In the genomic region with DNA sequence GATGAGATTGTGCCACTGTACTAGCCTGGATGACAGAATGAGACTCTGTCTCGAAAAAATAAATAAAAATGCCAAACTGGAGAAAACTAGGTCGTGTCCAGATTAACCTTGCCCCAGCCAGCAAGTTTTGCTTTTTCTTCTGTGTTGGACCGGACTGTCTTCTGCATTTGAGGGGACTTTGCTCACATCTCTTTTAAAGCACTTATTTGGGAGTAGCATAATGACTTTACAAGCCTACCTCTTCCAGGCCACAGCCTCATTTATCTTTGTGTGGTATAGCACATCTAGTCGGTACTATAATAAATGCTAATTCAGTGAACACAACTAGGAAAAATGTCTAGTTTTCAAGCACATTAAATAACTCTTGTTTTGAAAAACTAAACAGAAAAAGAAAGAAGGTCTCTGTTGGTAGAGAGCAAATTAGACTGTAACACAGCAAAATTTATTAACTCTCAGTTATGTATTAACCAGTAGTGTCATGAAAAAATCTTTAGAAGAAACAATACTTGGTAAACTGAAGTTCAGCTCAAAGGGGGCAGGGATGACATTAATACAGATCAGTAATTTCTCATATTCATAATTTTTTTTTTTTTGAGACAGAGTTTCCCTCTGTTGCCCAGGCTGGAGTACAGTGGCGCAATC, we compare ENCODE assay signal across 19 cellular contexts. TPM values are rescaled to one million over a fixed set of nuclear protein-coding genes. Genes with fewer than 3 reads are reported as not detected.
DNase-seq lines count a peak whose midpoint lies in the region; ATAC-seq, FAIRE-seq and TF ChIP-seq lines count a peak whose summit lies in the region.
"Had no signal": no experiment of that assay in that cellular context is flagged by ENCODE, and none has a peak within 500 bp of the region (broad histone marks: within the 10 kb centered on the region; RNA-seq: fewer than 3 reads in every experiment).

No MANE protein-coding gene starts in this region.

- H3K4me1 ChIP-seq in GM23338 (ENCODE audit: insufficient read depth) (no peaks in the 10 kb centered on the region), astrocyte (ENCODE audit: insufficient read depth, low read length) (peaks cover 13% of the 10 kb centered on the region), HepG2 (ENCODE audit: insufficient read depth, low read length) (peaks cover 10% of the 10 kb centered on the region), BE2C (no peaks in the 10 kb centered on the region)

- POLR2A ChIA-PET in HepG2 (lab: Yijun Ruan, JAX) = interaction anchor here (0.6 to 0.9 kb wide), 2 partner anchors 52 to 105 kb away, joined by 3 to 4 read pairs; partner anchors contain the start of genes SOCS4 and WDHD1

- H3K27ac ChIP-seq in GM23338 (ENCODE audit: low read depth) (peak overlapping the region; percentile 53; the same call in 1 of the 2 replicates), astrocyte (ENCODE audit: low read depth, low read length) (no peak overlapping the region), HepG2 (ENCODE audit: extremely low read length, insufficient read depth, low read length) (peak overlapping the region; percentile 4)
- H3K27ac ChIP-seq: BLaER1 treated with 17β-estradiol and CSF1 and Interleukin-3, amounts not matched to agents 10 nM and 100 nM had no signal

- H2AFZ ChIP-seq in GM23338 = no peak overlapping the region
- no peak overlapping the region for H2AFZ ChIP-seq in astrocyte (ENCODE audit: low read depth, low read length)
- H2AFZ ChIP-seq in HepG2 (ENCODE audit: low read length) = no peak overlapping the region

- in situ Hi-C loops in HepG2 (cut with HindIII; ENCODE audit: extremely low pct_ligation_motif_present, low pct_unique_long_range_greater_than_20kb) = no loop called here

- H3K4me2 ChIP-seq in GM23338 = no peak overlapping the region
- H3K4me2 ChIP-seq in astrocyte (ENCODE audit: low read length) = no peak overlapping the region
- no peak overlapping the region for H3K4me2 ChIP-seq in HepG2 (ENCODE audit: low read depth, low read length)

- no peak for TF ChIP-seq RAD21 in HepG2 (CRISPR knock-in tag; IDR thresholded peaks at IDR 0.05)

- no peak for TF ChIP-seq CTCF in GM23338 (conservative IDR thresholded peaks at IDR 0.05; ENCODE audit: low read depth in 2 of 2)
- TF ChIP-seq CTCF in astrocyte (IDR thresholded peaks at IDR 0.05; ENCODE audit: insufficient read depth, low read depth, low read length) = no peak
- TF ChIP-seq CTCF in HepG2 (CRISPR knock-in tag; IDR thresholded peaks at IDR 0.05) = no peak
- no peak for TF ChIP-seq CTCF in progenitor cell of endocrine pancreas (IDR thresholded peaks at IDR 0.05; ENCODE audit: unreplicated experiment)
- TF ChIP-seq CTCF in BE2C (IDR thresholded peaks at IDR 0.05; ENCODE audit: low read depth, low read length) = no peak

- H3K4me3 Mint-ChIP-seq in GM23338 (no peak overlapping the region), astrocyte (ENCODE audit: unreplicated experiment) (no peak overlapping the region), progenitor cell of endocrine pancreas (ENCODE audit: low read depth) (no peak overlapping the region)

- ATAC-seq in GM23338 (no peak), HepG2 (no peak)
- ATAC-seq: GM12878 had no signal

- peaks cover 18% of the 10 kb centered on the region; the same call in 1 of the 2 replicates for H3K36me3 ChIP-seq in GM23338 (ENCODE audit: insufficient read depth)
- H3K36me3 ChIP-seq in astrocyte (ENCODE audit: insufficient read depth, low read length) = peaks cover 2% of the 10 kb centered on the region
- H3K36me3 ChIP-seq in HepG2 (replicated peaks in 1 of 2; ENCODE audit: control insufficient read depth in 1 of 2, insufficient read depth in 2 of 2, low read length in 2 of 2) = peaks cover 0 to 13% of the 10 kb centered on the region in 2 experiments; a peak in 2 of 5 replicates
- H3K36me3 ChIP-seq in BE2C = peaks cover 20% of the 10 kb centered on the region

- no peaks in the 10 kb centered on the region for H3F3A ChIP-seq in GM23338 (replicated peaks; ENCODE audit: low read depth)

- no peaks in the 10 kb centered on the region for H3K9me3 ChIP-seq in astrocyte (ENCODE audit: insufficient read depth, low read depth, low read length)
- no peaks in the 10 kb centered on the region for H3K9me3 ChIP-seq in HepG2 (ENCODE audit: low read length)
- no peaks in the 10 kb centered on the region for H3K9me3 ChIP-seq in BE2C
- H3K9me3 ChIP-seq: MG63 had no signal

- FAIRE-seq in astrocyte (lab: Jason Lieb, UNC) = no peak
- no peak for FAIRE-seq in HepG2 (lab: Jason Lieb, UNC)
- FAIRE-seq: A204.1, GM12878, H1 had no signal

- H3K9ac ChIP-seq in astrocyte (ENCODE audit: low read length) = no peak overlapping the region
- H3K9ac ChIP-seq in HepG2 (ENCODE audit: insufficient read depth, low read depth, low read length) = no peak overlapping the region
- H3K9ac ChIP-seq: BLaER1 treated with 17β-estradiol and CSF1 and Interleukin-3, amounts not matched to agents 10 nM and 100 nM had no signal

- H3K9me3 Mint-ChIP-seq in GM23338 (no peaks in the 10 kb centered on the region; the same call in 2 of the 3 replicates), astrocyte (ENCODE audit: unreplicated experiment) (no peaks in the 10 kb centered on the region), progenitor cell of endocrine pancreas (ENCODE audit: low read depth) (no peaks in the 10 kb centered on the region)

- H3K27me3 ChIP-seq in GM23338 (ENCODE audit: insufficient read depth) (no peaks in the 10 kb centered on the region), astrocyte (ENCODE audit: insufficient read depth, low read length) (no peaks in the 10 kb centered on the region), HepG2 (ENCODE audit: control insufficient read depth in 1 of 2, insufficient read depth in 2 of 2, low read length in 2 of 2) (no peaks in the 10 kb centered on the region), BE2C (no peaks in the 10 kb centered on the region)
- H3K27me3 ChIP-seq: BLaER1 treated with 17β-estradiol and CSF1 and Interleukin-3, amounts not matched to agents 10 nM and 100 nM; MG63 had no signal

- H3K36me3 Mint-ChIP-seq in GM23338 (ENCODE audit: low read depth) (peaks cover 39% of the 10 kb centered on the region), astrocyte (ENCODE audit: low read depth, unreplicated experiment) (no peaks in the 10 kb centered on the region), progenitor cell of endocrine pancreas (ENCODE audit: insufficient read depth) (peaks cover 14% of the 10 kb centered on the region)

- no peak for TF ChIP-seq POLR2A in HepG2 (IDR thresholded peaks at IDR 0.05; ENCODE audit: insufficient read depth in 1 of 2, low read depth in 2 of 2, low read length in 2 of 2)

- H3K27ac Mint-ChIP-seq in GM23338 (no peak overlapping the region), astrocyte (ENCODE audit: unreplicated experiment) (no peak overlapping the region), progenitor cell of endocrine pancreas (peak overlapping the region; percentile 73)

- CTCF ChIA-PET in HepG2 (lab: Yijun Ruan, JAX; ENCODE audit: low intra/inter-chr PET ratio, low total read pairs) = no interaction called here

- H3K27me3 Mint-ChIP-seq in GM23338 (ENCODE audit: insufficient read depth, low read depth, poor library complexity) (peaks cover 6% of the 10 kb centered on the region), astrocyte (ENCODE audit: low read depth, unreplicated experiment) (no peaks in the 10 kb centered on the region), progenitor cell of endocrine pancreas (no peaks in the 10 kb centered on the region)

- no peak for TF ChIP-seq EP300 in HepG2 (IDR thresholded peaks at IDR 0.05; ENCODE audit: low read depth in 2 of 2, low read length in 2 of 2)
- no peak for TF ChIP-seq EP300 in HepG2 (CRISPR knock-in tag; IDR thresholded peaks at IDR 0.05; ENCODE audit: borderline replicate concordance)

- H3K79me2 ChIP-seq in GM23338 (replicated peaks; ENCODE audit: insufficient read depth) = peaks cover 19% of the 10 kb centered on the region
- H3K79me2 ChIP-seq in astrocyte (ENCODE audit: insufficient read depth, low read length) = no peaks in the 10 kb centered on the region
- H3K79me2 ChIP-seq in HepG2 (ENCODE audit: insufficient read depth, low read length) = no peaks in the 10 kb centered on the region

- intact Hi-C loops in HepG2 (cut with micrococcal nuclease; ENCODE audit: unreplicated experiment) = loop anchor here (10.0 kb wide), 1 partner anchor 70 kb away; the partner anchor contains the start of gene GCH1

- no TSS peak for BruUV-seq in HepG2 (replicated peaks; lab: Mats Ljungman, UMichigan)

- H3K4me1 Mint-ChIP-seq in GM23338 (no peaks in the 10 kb centered on the region), astrocyte (ENCODE audit: low read depth, unreplicated experiment) (peaks cover 3% of the 10 kb centered on the region), progenitor cell of endocrine pancreas (ENCODE audit: low read depth) (peaks cover 19% of the 10 kb centered on the region)

- 0 out of 2 replicates have a peak, but pooled peaks cover 3% of the 10 kb centered on the region for H4K20me1 ChIP-seq in GM23338 (replicated peaks; ENCODE audit: insufficient read depth)
- no peaks in the 10 kb centered on the region for H4K20me1 ChIP-seq in astrocyte (ENCODE audit: insufficient read depth, low read length)
- no peaks in the 10 kb centered on the region for H4K20me1 ChIP-seq in HepG2 (ENCODE audit: insufficient read depth, low read length)
- H4K20me1 ChIP-seq: BLaER1 treated with 17β-estradiol and CSF1 and Interleukin-3, amounts not matched to agents 10 nM and 100 nM had no signal

- H3K9me2 ChIP-seq in GM23338 (ENCODE audit: insufficient read depth) = no peaks in the 10 kb centered on the region

- 91% methylated on average over 4 of the region's 5 CpGs for WGBS in HepG2 (ENCODE audit: low lambda C conversion rate)

- DNase-seq in GM23338 (ENCODE audit: low spot score) = no peak
- DNase-seq in astrocyte (ENCODE audit: low read depth) = peak; percentile 26
- no peak for DNase-seq in HepG2 (ENCODE audit: low spot score)
- DNase-seq in progenitor cell of endocrine pancreas (ENCODE audit: low spot score, unreplicated experiment) = no peak
- no peak for DNase-seq in NCI-H2107 (lab: John Stamatoyannopoulos, UW)
- no peak for DNase-seq in SK-N-DZ (ENCODE audit: low spot score)
- DNase-seq in BE2C = no peak
- DNase-seq: DND-41; GDM1; Karpas-422; MG63; NCI-H1092; NCI-H1694; NK-92 treated with Interleukin-12 subunit alpha and Interleukin-12 subunit beta, amount 100 ng/mL, for 24 hours; SHP77 treated with DMSO at 0.1 percent for 48 hours had no signal

- H3K4me3 ChIP-seq in GM23338 (no peak overlapping the region), astrocyte (ENCODE audit: insufficient read depth, low read depth, low read length) (no peak overlapping the region), HepG2 (replicated peaks in 1 of 3; ENCODE audit: insufficient read depth in 1 of 3, low read depth in 2 of 3, low read length in 3 of 3) (no peak overlapping the region), BE2C (ENCODE audit: low read depth, low read length) (no peak overlapping the region)
- H3K4me3 ChIP-seq: BLaER1 treated with 17β-estradiol and CSF1 and Interleukin-3, amounts not matched to agents 10 nM and 100 nM; GM12878; MG63 had no signal

RNA-seq across cellular contexts. Expression of gene WDHD1, which starts 52.0 kb away (rescaled TPM):
- total RNA-seq in GM23338 (2014; rRNA removed; shearing (Covaris generic)) = 65.4 and 71.3 TPM in 2 replicates
- polyA plus RNA-seq in GM23338 (2016; fragmentation: Nextera tagmentation; extraction: Ambion mirVana) (39.6 and 48.8 TPM in 2 replicates), HepG2 (2011; rRNA removed) (3.5 and 5.5 TPM in 2 replicates)
- total RNA-seq in astrocyte (7.2 and 9.3 TPM in 2 replicates), HepG2 (2016; rRNA removed; fragmentation: Illumina TruSeq; extraction: Trizol) (27.5 and 44.4 TPM in 2 replicates), progenitor cell of endocrine pancreas (30.9 and 31.4 TPM in 2 replicates)
- total RNA-seq in HepG2 (2016; cell fraction: cytosol; rRNA removed; fragmentation: Illumina TruSeq; extraction: Trizol; ENCODE audit: low read depth) = 13.2 and 14.2 TPM in 2 replicates
- 26.7 and 45.5 TPM in 2 replicates for total RNA-seq in HepG2 (2016; cell fraction: insoluble cytoplasmic fraction; rRNA removed; fragmentation: Illumina TruSeq; extraction: Trizol)
- 11.1 and 13.8 TPM in 2 replicates for total RNA-seq in HepG2 (2016; cell fraction: membrane; rRNA removed; fragmentation: Illumina TruSeq; extraction: Trizol)
- 20.9 and 22.6 TPM in 2 replicates for total RNA-seq in HepG2 (2016; cell fraction: nucleus; rRNA removed; fragmentation: Illumina TruSeq; extraction: Trizol)
- polyA plus RNA-seq in HepG2 (2011; cell fraction: cytosol; rRNA removed) = 1.9 and 2.3 TPM in 2 replicates
- polyA plus RNA-seq in HepG2 (2011; cell fraction: nucleus; rRNA removed) = 1.5 and 2.1 TPM in 2 replicates
- 3.3 and 7.6 TPM in 2 replicates for polyA plus RNA-seq in HepG2 (2012)
- polyA plus RNA-seq in HepG2 (2016; cell fraction: cytosol; fragmentation: Illumina TruSeq; extraction: Trizol; ENCODE audit: low read depth) = 0.62 and 1.4 TPM in 2 replicates
- polyA plus RNA-seq in HepG2 (2016; cell fraction: insoluble cytoplasmic fraction; fragmentation: Illumina TruSeq; extraction: Trizol; ENCODE audit: low read depth) = 21.3 and 25.4 TPM in 2 replicates
- polyA plus RNA-seq in HepG2 (2016; cell fraction: membrane; fragmentation: Illumina TruSeq; extraction: Trizol; ENCODE audit: low read depth) = 1.4 and 2.0 TPM in 2 replicates
- 19.0 and 20.0 TPM in 2 replicates for polyA plus RNA-seq in HepG2 (2016; cell fraction: nucleus; fragmentation: Illumina TruSeq; extraction: Trizol; ENCODE audit: insufficient read depth, low read depth)
- polyA minus RNA-seq in HepG2 (2011; rRNA and poly(A)+ RNA removed; ENCODE audit: low replicate concordance) = 5.1 and 22.5 TPM in 2 replicates
- 5.7 and 7.9 TPM in 2 replicates for polyA minus RNA-seq in HepG2 (2011; cell fraction: cytosol; rRNA and poly(A)+ RNA removed)
- polyA minus RNA-seq in HepG2 (2011; cell fraction: nucleus; rRNA and poly(A)+ RNA removed) = 9.8 and 11.6 TPM in 2 replicates
- 22.3 and 24.4 TPM in 2 replicates for polyA plus RNA-seq in SK-N-DZ (2014; cell fraction: cytosol; rRNA removed)
- polyA plus RNA-seq in SK-N-DZ (2014; cell fraction: nucleus; rRNA removed) = 19.1 and 21.3 TPM in 2 replicates
- polyA plus RNA-seq in BE2C (2012; ENCODE audit: insufficient read depth, insufficient read length, low read depth) = 1.9 TPM

RNA-seq across cellular contexts. Expression of gene SOCS4, which starts 52.1 kb away (rescaled TPM):
- total RNA-seq in GM23338 (2014; rRNA removed; shearing (Covaris generic)) = 24.9 and 25.8 TPM in 2 replicates
- 15.9 and 17.7 TPM in 2 replicates for polyA plus RNA-seq in GM23338 (2016; fragmentation: Nextera tagmentation; extraction: Ambion mirVana)
- total RNA-seq in astrocyte = 25.2 and 30.5 TPM in 2 replicates
- 10.0 and 17.3 TPM in 2 replicates for total RNA-seq in HepG2 (2016; rRNA removed; fragmentation: Illumina TruSeq; extraction: Trizol)
- 1.1 and 1.6 TPM in 2 replicates for total RNA-seq in HepG2 (2016; cell fraction: cytosol; rRNA removed; fragmentation: Illumina TruSeq; extraction: Trizol; ENCODE audit: low read depth)
- total RNA-seq in HepG2 (2016; cell fraction: insoluble cytoplasmic fraction; rRNA removed; fragmentation: Illumina TruSeq; extraction: Trizol) = 12.1 and 17.5 TPM in 2 replicates
- 7.9 and 8.1 TPM in 2 replicates for total RNA-seq in HepG2 (2016; cell fraction: membrane; rRNA removed; fragmentation: Illumina TruSeq; extraction: Trizol)
- total RNA-seq in HepG2 (2016; cell fraction: nucleus; rRNA removed; fragmentation: Illumina TruSeq; extraction: Trizol) = 13.5 and 16.2 TPM in 2 replicates
- 3.7 and 4.0 TPM in 2 replicates for polyA plus RNA-seq in HepG2 (2011; rRNA removed)
- polyA plus RNA-seq in HepG2 (2011; cell fraction: cytosol; rRNA removed) = 1.3 and 2.2 TPM in 2 replicates
- polyA plus RNA-seq in HepG2 (2011; cell fraction: nucleus; rRNA removed) = 2.2 and 4.2 TPM in 2 replicates
- polyA plus RNA-seq in HepG2 (2012) = 3.5 and 6.4 TPM in 2 replicates
- 1.8 and 2.8 TPM in 2 replicates for polyA plus RNA-seq in HepG2 (2016; cell fraction: cytosol; fragmentation: Illumina TruSeq; extraction: Trizol; ENCODE audit: low read depth)
- polyA plus RNA-seq in HepG2 (2016; cell fraction: insoluble cytoplasmic fraction; fragmentation: Illumina TruSeq; extraction: Trizol; ENCODE audit: low read depth) = 9.9 and 10.3 TPM in 2 replicates
- polyA plus RNA-seq in HepG2 (2016; cell fraction: membrane; fragmentation: Illumina TruSeq; extraction: Trizol; ENCODE audit: low read depth) = 2.9 and 3.5 TPM in 2 replicates
- polyA plus RNA-seq in HepG2 (2016; cell fraction: nucleus; fragmentation: Illumina TruSeq; extraction: Trizol; ENCODE audit: insufficient read depth, low read depth) = 14.7 and 21.8 TPM in 2 replicates
- polyA minus RNA-seq in HepG2 (2011; rRNA and poly(A)+ RNA removed; ENCODE audit: low replicate concordance) = 6.5 and 10.7 TPM in 2 replicates
- polyA minus RNA-seq in HepG2 (2011; cell fraction: cytosol; rRNA and poly(A)+ RNA removed) = 2.8 and 6.1 TPM in 2 replicates
- 8.1 and 9.3 TPM in 2 replicates for polyA minus RNA-seq in HepG2 (2011; cell fraction: nucleus; rRNA and poly(A)+ RNA removed)
- 23.7 and 25.0 TPM in 2 replicates for total RNA-seq in progenitor cell of endocrine pancreas
- polyA plus RNA-seq in SK-N-DZ (2014; cell fraction: cytosol; rRNA removed) = 25.2 and 25.6 TPM in 2 replicates
- polyA plus RNA-seq in SK-N-DZ (2014; cell fraction: nucleus; rRNA removed) = 15.2 and 18.4 TPM in 2 replicates
- polyA plus RNA-seq in BE2C (2012; ENCODE audit: insufficient read depth, insufficient read length, low read depth) = 22.7 TPM
